ENCODE assay signal across 18 cellular contexts in the genomic region with DNA sequence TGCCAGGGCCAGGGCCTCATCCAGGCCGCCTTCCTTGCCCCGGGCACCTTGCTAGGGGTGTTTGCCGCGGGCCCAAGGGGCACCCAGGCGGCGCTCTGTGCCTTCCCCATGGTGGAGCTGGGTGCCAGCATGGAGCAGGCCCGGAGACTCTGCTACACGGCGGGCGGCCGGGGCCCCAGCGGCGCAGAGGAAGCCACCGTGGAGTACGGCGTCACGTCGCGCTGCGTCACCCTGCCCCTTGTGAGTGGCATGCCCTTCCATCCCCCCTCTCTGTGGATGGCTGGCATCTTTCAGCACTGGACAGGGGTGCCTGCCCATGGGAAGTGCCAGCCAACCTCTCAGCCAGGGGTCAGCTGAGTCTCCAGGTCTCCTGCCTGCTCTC. TPM values are rescaled to one million over a fixed set of nuclear protein-coding genes. Genes with fewer than 3 reads are reported as not detected.
A peak's percentile ranks its signal among the peaks of the same experiment; 100 is the strongest.
DNase-seq lines count a peak whose midpoint lies in the region; ATAC-seq and TF ChIP-seq lines count a peak whose summit lies in the region.
"Had no signal": no experiment of that assay in that cellular context is flagged by ENCODE, and none has a peak within 500 bp of the region (broad histone marks: within the 10 kb centered on the region; RNA-seq: fewer than 3 reads in every experiment).

No MANE protein-coding gene starts in this region.

- H3F3A ChIP-seq in SK-N-SH (replicated peaks; ENCODE audit: insufficient read depth): no peaks in the 10 kb centered on the region

- H3K9ac ChIP-seq in SK-N-SH: no peak overlapping the region
- H3K9ac ChIP-seq: GM23248 had no signal

- H3K9me3 ChIP-seq in SK-N-SH (no peaks in the 10 kb centered on the region), HEK293 (ENCODE audit: control insufficient read depth, insufficient read depth, low read depth, low read length) (no peaks in the 10 kb centered on the region), sigmoid colon (no peaks in the 10 kb centered on the region)

- peaks cover 0 to 4% of the 10 kb centered on the region in 2 experiments for H3K36me3 ChIP-seq in SK-N-SH (replicated peaks in 1 of 2; ENCODE audit: control insufficient read depth in 1 of 2, insufficient read depth in 2 of 2, low read length in 1 of 2)
- no peaks in the 10 kb centered on the region for H3K36me3 ChIP-seq in HEK293 (ENCODE audit: control insufficient read depth in 2 of 2, insufficient read depth in 1 of 2, low read length in 2 of 2)
- peaks cover 0 to 35% (median 0%) of the 10 kb centered on the region in 4 donors for H3K36me3 ChIP-seq in sigmoid colon

- no peak for TF ChIP-seq POLR2A in sigmoid colon (IDR thresholded peaks at IDR 0.05)

- no peak overlapping the region for H2AFZ ChIP-seq in SK-N-SH (ENCODE audit: low read depth)
- H2AFZ ChIP-seq: GM23248 had no signal

- H3K9me2 ChIP-seq in SK-N-SH: no peaks in the 10 kb centered on the region

- WGBS in SK-N-SH (ENCODE audit: low lambda C conversion rate): no CpG with 5 or more reads among the region's 20 CpGs
- WGBS in sigmoid colon, 2 donors: 92 to 95% methylated on average over 20 of the region's 20 CpGs

- no peaks in the 10 kb centered on the region for H3K27me3 ChIP-seq in SK-N-SH (ENCODE audit: insufficient read depth)
- no peaks in the 10 kb centered on the region for H3K27me3 ChIP-seq in sigmoid colon

- no peak overlapping the region for H3K4me3 ChIP-seq in SK-N-SH (ENCODE audit: low read depth in 2 of 2, low read length in 1 of 2)
- H3K4me3 ChIP-seq in HEK293 (ENCODE audit: low read depth, low read length): no peak overlapping the region
- H3K4me3 ChIP-seq in sigmoid colon: no peak overlapping the region
- H3K4me3 ChIP-seq: GM23248, K562 had no signal

- DNase-seq in SK-N-SH: peak; percentile 27
- peak; percentile 4 for DNase-seq in iPS-NIHi11 (ENCODE audit: low spot score)
- peak; percentile 57 for DNase-seq in sigmoid colon
- no peak for DNase-seq in kidney tubule cell (ENCODE audit: low spot score)
- no peak for DNase-seq in activated CD4-positive, alpha-beta T cell treated with anti-CD3 and anti-CD28 coated beads for 1 hour
- DNase-seq: DMS79, GM23248, NCI-H1048, NCI-H1694, NCI-H446 treated with DMSO at 0.1 percent for 48 hours, NCI-H774 had no signal

- peaks cover 6% of the 10 kb centered on the region; the same call in 1 of the 2 replicates for H3K79me2 ChIP-seq in SK-N-SH (ENCODE audit: insufficient read depth)

- TF ChIP-seq CTCF in SK-N-SH (IDR thresholded peaks at IDR 0.05) (no peak), HEK293 (tag by site-specific recombination; IDR thresholded peaks at IDR 0.05) (no peak), sigmoid colon (IDR thresholded peaks at IDR 0.05) (no peak)

- peaks cover 9% of the 10 kb centered on the region; the same call in 1 of the 2 replicates for H4K20me1 ChIP-seq in SK-N-SH (ENCODE audit: insufficient read depth)

- POLR2A ChIA-PET in SK-N-SH (lab: Yijun Ruan, JAX) (no interaction called here), HEK293 (lab: Yijun Ruan, JAX) (interaction anchor here (0.8 kb wide), 1 partner anchor 14 kb away, joined by 3 read pairs; no protein-coding TSS in a partner anchor)

- H3K4me2 ChIP-seq in SK-N-SH: no peak overlapping the region

- intact Hi-C loops in sigmoid colon (cut with DNase I): no loop called here

- no peak for TF ChIP-seq RAD21 in SK-N-SH (IDR thresholded peaks at IDR 0.05; ENCODE audit: low read length)

- H3K4me1 ChIP-seq in SK-N-SH (ENCODE audit: control insufficient read depth in 1 of 2, insufficient read depth in 2 of 2, low read depth in 1 of 2, low read length in 1 of 2): peaks cover 2 to 27% of the 10 kb centered on the region in 2 experiments; a peak in 1 of 4 replicates
- H3K4me1 ChIP-seq in HEK293 (ENCODE audit: control insufficient read depth, insufficient read depth, low read length): 0 out of 2 replicates have a peak, but pooled peaks cover 3% of the 10 kb centered on the region
- peaks cover 0 to 34% (median 16%) of the 10 kb centered on the region in 4 donors for H3K4me1 ChIP-seq in sigmoid colon

- H3K27ac ChIP-seq in SK-N-SH (ENCODE audit: low read depth in 2 of 2, low read length in 1 of 2) (no peak overlapping the region), HEK293 (ENCODE audit: extremely low read depth, low read depth, low read length) (no peak overlapping the region), sigmoid colon (peak overlapping the region in 3 of 4 donors; percentile 77 to 86 (median 86))
- H3K27ac ChIP-seq: 22Rv1, GM23248 had no signal

- CTCF ChIA-PET in SK-N-SH (lab: Yijun Ruan, JAX): interaction anchor here (2.1 to 10.2 kb wide), 2 partner anchors 10 to 181 kb away, joined by 8 to 134 read pairs; a partner anchor contains a TSS
- CTCF ChIA-PET in HEK293 (lab: Yijun Ruan, JAX): interaction anchor here (0.8 to 6.5 kb wide), 4 partner anchors 10 to 180 kb away, joined by 4 to 63 read pairs (median 4); no protein-coding TSS in a partner anchor

- TF ChIP-seq EP300 in SK-N-SH (IDR thresholded peaks at IDR 0.05; ENCODE audit: borderline replicate concordance in 1 of 2, low read depth in 1 of 2, low read length in 1 of 2): no peak
- TF ChIP-seq EP300 in sigmoid colon (IDR thresholded peaks at IDR 0.05): no peak

- no peak for ATAC-seq in SK-N-SH treated with all-trans-retinoic acid at 6 μM for 48 hours
- ATAC-seq in GM19455 (IDR thresholded peaks at IDR 0.05; ENCODE audit: unreplicated experiment): no peak
- ATAC-seq: K562 had no signal

TF ChIP-seq in SK-N-SH treated with all-trans-retinoic acid at 6 μM for 48 hours, 23 proteins besides CTCF, POLR2A, EP300 and RAD21 (continues in another document):
- TF ChIP-seq TOX (CRISPR knock-in tag; IDR thresholded peaks at IDR 0.05; ENCODE audit: borderline replicate concordance): no peak
- TF ChIP-seq PPARA (CRISPR knock-in tag; IDR thresholded peaks at IDR 0.05; ENCODE audit: borderline replicate concordance): no peak
- TF ChIP-seq, protein P1, sequence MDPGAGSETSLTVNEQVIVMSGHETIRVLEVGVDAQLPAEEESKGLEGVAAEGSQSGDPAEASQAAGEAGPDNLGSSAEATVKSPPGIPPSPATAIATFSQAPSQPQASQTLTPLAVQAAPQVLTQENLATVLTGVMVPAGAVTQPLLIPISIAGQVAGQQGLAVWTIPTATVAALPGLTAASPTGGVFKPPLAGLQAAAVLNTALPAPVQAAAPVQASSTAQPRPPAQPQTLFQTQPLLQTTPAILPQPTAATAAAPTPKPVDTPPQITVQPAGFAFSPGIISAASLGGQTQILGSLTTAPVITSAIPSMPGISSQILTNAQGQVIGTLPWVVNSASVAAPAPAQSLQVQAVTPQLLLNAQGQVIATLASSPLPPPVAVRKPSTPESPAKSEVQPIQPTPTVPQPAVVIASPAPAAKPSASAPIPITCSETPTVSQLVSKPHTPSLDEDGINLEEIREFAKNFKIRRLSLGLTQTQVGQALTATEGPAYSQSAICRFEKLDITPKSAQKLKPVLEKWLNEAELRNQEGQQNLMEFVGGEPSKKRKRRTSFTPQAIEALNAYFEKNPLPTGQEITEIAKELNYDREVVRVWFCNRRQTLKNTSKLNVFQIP (CRISPR knock-in tag; IDR thresholded peaks at IDR 0.05; ENCODE audit: borderline replicate concordance, low read depth): no peak
- no peak for TF ChIP-seq ZFP30 (CRISPR knock-in tag; IDR thresholded peaks at IDR 0.05)
- no peak for TF ChIP-seq ISL1 (CRISPR knock-in tag; IDR thresholded peaks at IDR 0.05)

RNA-seq across cellular contexts. Expression of a gene that starts 3.6 kb away (rescaled TPM):
- 13.8 and 15.5 TPM in 2 replicates for polyA plus RNA-seq in SK-N-SH (2012; rRNA removed)
- 4.8 and 6.1 TPM in 2 replicates for polyA plus RNA-seq in SK-N-SH (2012; cell fraction: cytosol; rRNA removed)
- 102 and 172 TPM in 2 replicates for polyA plus RNA-seq in SK-N-SH (2012; cell fraction: nucleus; rRNA removed)
- total RNA-seq in sigmoid colon: 10 to 100 TPM in 3 of 4 donors, 1 to 10 TPM in 1; 9.2 to 50.1 (median 25.7) TPM
- 1 to 10 TPM in 1 of 3 donors, under 1 TPM in 1, not detected in 1; 0.60 to 2.2 TPM for polyA plus RNA-seq in sigmoid colon

RNA-seq across cellular contexts. Expression of a gene that starts 13.2 kb away (rescaled TPM):
- 0.50 and 0.74 TPM in 2 replicates for polyA plus RNA-seq in SK-N-SH (2012; rRNA removed)
- polyA plus RNA-seq in SK-N-SH (2012; cell fraction: cytosol; rRNA removed): 0.08 and 0.19 TPM in 2 replicates
- 0.80 and 1.5 TPM in 2 replicates for polyA plus RNA-seq in SK-N-SH (2012; cell fraction: nucleus; rRNA removed)
- total RNA-seq in sigmoid colon: 10 to 100 TPM in 1 of 4 donors, 1 to 10 TPM in 3; 2.1 to 13.0 (median 6.9) TPM
- polyA plus RNA-seq in sigmoid colon: under 1 TPM in 1 of 3 donors, not detected in 2; 0.31 TPM
- total RNA-seq: G401, HT1080 had no signal

RNA-seq across cellular contexts. Expression of a gene that starts 26.5 kb away (rescaled TPM):
- polyA plus RNA-seq in SK-N-SH (2012; rRNA removed) (78.0 and 107 TPM in 2 replicates), sigmoid colon (10 to 100 TPM; 66.7 to 85.3 (median 76.5) TPM)
- 38.1 and 53.3 TPM in 2 replicates for polyA plus RNA-seq in SK-N-SH (2012; cell fraction: cytosol; rRNA removed)
- polyA plus RNA-seq in SK-N-SH (2012; cell fraction: nucleus; rRNA removed): 212 and 213 TPM in 2 replicates
- total RNA-seq in sigmoid colon: 10 to 100 TPM; 54.2 to 89.5 (median 62.7) TPM

RNA-seq across cellular contexts. Expression of a gene that starts 26.8 kb away (rescaled TPM):
- 326 and 367 TPM in 2 replicates for polyA plus RNA-seq in SK-N-SH (2012; rRNA removed)
- polyA plus RNA-seq in SK-N-SH (2012; cell fraction: cytosol; rRNA removed): 195 and 259 TPM in 2 replicates
- polyA plus RNA-seq in SK-N-SH (2012; cell fraction: nucleus; rRNA removed): 162 and 171 TPM in 2 replicates
- total RNA-seq in sigmoid colon: 100 to 1,000 TPM; 143 to 177 (median 156) TPM
- polyA plus RNA-seq in sigmoid colon: 100 to 1,000 TPM; 327 to 494 (median 405) TPM

RNA-seq across cellular contexts. Expression of a gene that starts 43.0 kb away (rescaled TPM):
- polyA plus RNA-seq in SK-N-SH (2012; rRNA removed) (7.2 and 7.9 TPM in 2 replicates), sigmoid colon (10 to 100 TPM in 1 of 3 donors, 1 to 10 TPM in 2; 1.8 to 12.8 (median 3.2) TPM)
- 2.8 and 5.4 TPM in 2 replicates for polyA plus RNA-seq in SK-N-SH (2012; cell fraction: cytosol; rRNA removed)
- 17.4 and 18.9 TPM in 2 replicates for polyA plus RNA-seq in SK-N-SH (2012; cell fraction: nucleus; rRNA removed)
- total RNA-seq in sigmoid colon: 10 to 100 TPM; 11.0 to 21.3 (median 18.3) TPM

Comparison
In these comparisons a context has a peak if more than half of its experiments do, and no peak if none do; other contexts are left out.
1. DNase-seq: peak in SK-N-SH (single experiment), iPS-NIHi11 (single experiment) and sigmoid colon (single experiment); none in kidney tubule cell (single experiment) and activated CD4-positive, alpha-beta T cell treated with anti-CD3 and anti-CD28 coated beads for 1 hour (single experiment).
2. H3K27ac ChIP-seq: peak in sigmoid colon (3 of 4); none in SK-N-SH (0 of 2) and HEK293 (single experiment).